Comparison of ENCODE assay signal across 1 cellular context in genomic region chr19:44684892-44685847, GRCh38.
A peak's percentile ranks its signal among the peaks of the same experiment; 100 is the strongest.
TF ChIP-seq lines count a peak whose summit lies in the region.

No MANE protein-coding gene starts in this region.

TF ChIP-seq in HEK293, 187 proteins besides CTCF, POLR2A, EP300 and RAD21 (continued from another document):
- TF ChIP-seq ZNF704 (tag by site-specific recombination; IDR thresholded peaks at IDR 0.05) (no peak), ZNF138 (tag by site-specific recombination; IDR thresholded peaks at IDR 0.05; ENCODE audit: borderline replicate concordance) (no peak), WT1 (tag by site-specific recombination; IDR thresholded peaks at IDR 0.05) (no peak), TRIM28 (IDR thresholded peaks at IDR 0.05; ENCODE audit: borderline replicate concordance, low read length) (no peak), ZNF121 (tag by site-specific recombination; IDR thresholded peaks at IDR 0.05) (peak; percentile 85), ZNF76 (tag by site-specific recombination; IDR thresholded peaks at IDR 0.05; ENCODE audit: borderline replicate concordance, low read depth) (no peak), EGR2 (tag by site-specific recombination; IDR thresholded peaks at IDR 0.05; ENCODE audit: low read depth) (peak; percentile 25; the same call in 1 of the 2 replicates), SP7 (tag by site-specific recombination; IDR thresholded peaks at IDR 0.05) (peak; percentile 82), PATZ1 (tag by site-specific recombination; IDR thresholded peaks at IDR 0.05) (peak; percentile 67), ZNF335 (tag by site-specific recombination; conservative IDR thresholded peaks at IDR 0.05) (peak; percentile 38; the same call in 1 of the 2 replicates)
